In the genomic region with DNA sequence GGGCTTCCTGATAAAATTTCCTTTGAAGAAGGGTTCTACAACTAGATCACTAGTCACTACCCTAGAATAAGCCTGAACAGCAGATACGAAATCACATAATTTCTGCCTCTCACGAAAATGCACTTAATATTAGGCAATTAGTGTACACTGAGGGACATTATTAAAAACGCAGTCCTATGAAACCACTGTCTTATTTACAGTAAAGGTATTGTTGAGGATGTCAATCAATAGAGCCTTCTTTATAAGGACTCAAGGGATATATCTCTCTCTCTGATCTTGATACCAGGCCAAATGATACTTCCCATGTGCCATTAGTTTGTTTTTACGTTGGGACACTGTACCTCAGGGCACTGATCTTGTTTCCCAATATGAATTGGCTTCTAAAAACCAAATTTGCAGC, we compare ENCODE assay signal across 1 cellular context.
TF ChIP-seq lines count a peak whose summit lies in the region.

No MANE protein-coding gene starts in this region.

TF ChIP-seq in A549, 52 proteins besides CTCF, POLR2A, EP300 and RAD21 (continued from another document):
- TF ChIP-seq, protein P1, sequence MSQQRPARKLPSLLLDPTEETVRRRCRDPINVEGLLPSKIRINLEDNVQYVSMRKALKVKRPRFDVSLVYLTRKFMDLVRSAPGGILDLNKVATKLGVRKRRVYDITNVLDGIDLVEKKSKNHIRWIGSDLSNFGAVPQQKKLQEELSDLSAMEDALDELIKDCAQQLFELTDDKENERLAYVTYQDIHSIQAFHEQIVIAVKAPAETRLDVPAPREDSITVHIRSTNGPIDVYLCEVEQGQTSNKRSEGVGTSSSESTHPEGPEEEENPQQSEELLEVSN (IDR thresholded peaks at IDR 0.05; ENCODE audit: borderline replicate concordance, low read depth): no peak
- TF ChIP-seq NFE2L2 (conservative IDR thresholded peaks at IDR 0.05; ENCODE audit: low read length) (no peak), RNF2 (IDR thresholded peaks at IDR 0.05; ENCODE audit: borderline replicate concordance, low read depth) (no peak), ESRRA (IDR thresholded peaks at IDR 0.05; ENCODE audit: borderline replicate concordance, low read length) (no peak), CEBPB (IDR thresholded peaks at IDR 0.05) (no peak), ZSCAN20 (CRISPR knock-in tag; IDR thresholded peaks at IDR 0.05) (no peak), CBX2 (IDR thresholded peaks at IDR 0.05; ENCODE audit: borderline replicate concordance, low read depth) (no peak), POLR2AphosphoS2 (conservative IDR thresholded peaks at IDR 0.05; ENCODE audit: low read length) (no peak), MYC (IDR thresholded peaks at IDR 0.05; ENCODE audit: borderline replicate concordance, low read length) (no peak), JUNB (IDR thresholded peaks at IDR 0.05) (no peak), CHD2 (IDR thresholded peaks at IDR 0.05; ENCODE audit: low read length, partially characterized antibody) (no peak), SMC3 (IDR thresholded peaks at IDR 0.05) (no peak), KDM5A (IDR thresholded peaks at IDR 0.05) (no peak), ZFP36 (IDR thresholded peaks at IDR 0.05; ENCODE audit: borderline replicate concordance, partially characterized antibody) (no peak)
- TF ChIP-seq, protein P2, sequence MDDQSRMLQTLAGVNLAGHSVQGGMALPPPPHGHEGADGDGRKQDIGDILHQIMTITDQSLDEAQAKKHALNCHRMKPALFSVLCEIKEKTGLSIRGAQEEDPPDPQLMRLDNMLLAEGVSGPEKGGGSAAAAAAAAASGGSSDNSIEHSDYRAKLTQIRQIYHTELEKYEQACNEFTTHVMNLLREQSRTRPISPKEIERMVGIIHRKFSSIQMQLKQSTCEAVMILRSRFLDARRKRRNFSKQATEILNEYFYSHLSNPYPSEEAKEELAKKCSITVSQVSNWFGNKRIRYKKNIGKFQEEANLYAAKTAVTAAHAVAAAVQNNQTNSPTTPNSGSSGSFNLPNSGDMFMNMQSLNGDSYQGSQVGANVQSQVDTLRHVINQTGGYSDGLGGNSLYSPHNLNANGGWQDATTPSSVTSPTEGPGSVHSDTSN (IDR thresholded peaks at IDR 0.05): no peak
TF ChIP-seq in A549: peak in this region for 0.
